ENCODE assay signal across 9 cellular contexts in the genomic region with DNA sequence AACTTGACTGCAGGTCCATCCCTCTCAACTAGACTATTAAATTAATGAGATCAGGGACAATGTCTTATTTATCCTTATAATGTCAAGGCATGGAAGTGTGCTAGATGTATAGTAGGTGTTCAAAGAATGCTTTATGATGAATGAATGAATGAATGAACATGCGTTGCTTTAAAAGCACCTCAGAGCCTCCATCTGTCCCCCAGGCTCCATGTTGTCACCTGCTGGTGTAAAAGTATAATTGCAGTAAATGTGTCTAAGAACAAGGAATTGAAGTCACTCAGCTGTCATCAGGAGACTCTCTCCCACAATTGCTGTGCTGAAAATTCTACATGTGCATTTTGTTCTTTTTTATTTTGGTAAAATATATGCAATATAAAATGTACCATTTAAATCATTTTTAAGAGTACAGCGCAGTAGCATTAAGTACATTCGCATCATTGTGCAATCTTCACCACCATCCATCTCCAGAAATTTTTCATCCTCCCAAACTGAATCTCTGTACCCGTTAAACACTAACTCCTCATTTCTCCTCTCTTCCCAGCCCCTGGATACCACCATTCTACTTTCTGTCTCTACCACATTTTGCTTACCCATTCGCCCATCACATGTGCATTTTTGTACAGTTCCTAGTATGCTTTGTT. TPM values are rescaled to one million over a fixed set of nuclear protein-coding genes. Genes with fewer than 3 reads are reported as not detected.
A peak's percentile ranks its signal among the peaks of the same experiment; 100 is the strongest.
DNase-seq lines count a peak whose midpoint lies in the region; ATAC-seq and TF ChIP-seq lines count a peak whose summit lies in the region.
"Had no signal": no experiment of that assay in that cellular context is flagged by ENCODE, and none has a peak within 500 bp of the region (broad histone marks: within the 10 kb centered on the region; RNA-seq: fewer than 3 reads in every experiment).

No MANE protein-coding gene starts in this region.

- POLR2A ChIA-PET in CD4-positive, alpha-beta T cell (lab: Charles Lee): no interaction called here

- intact Hi-C loops in CD4-positive, alpha-beta T cell (cut with DNase I, micrococcal nuclease): no loop called here
- intact Hi-C loops in vagina (cut with DNase I) (no loop called here), uterus (cut with DNase I; ENCODE audit: low total_unique reads) (no loop called here)

- H3K36me3 ChIP-seq in liver (ENCODE audit: control insufficient read depth in 4 of 4, insufficient read depth in 3 of 4, low read depth in 1 of 4, low read length in 3 of 4): no peaks in the 10 kb centered on the region
- no peaks in the 10 kb centered on the region for H3K36me3 ChIP-seq in vagina
- H3K36me3 ChIP-seq in uterus: no peaks in the 10 kb centered on the region

- H3K27me3 Mint-ChIP-seq in CD4-positive, alpha-beta T cell: peaks cover 52% of the 10 kb centered on the region
- H3K27me3 Mint-ChIP-seq in HFFc6 (ENCODE audit: insufficient read depth): peaks cover 18% of the 10 kb centered on the region
- peaks cover 32% of the 10 kb centered on the region for H3K27me3 Mint-ChIP-seq in activated naive CD8-positive, alpha-beta T cell treated with anti-CD3 and anti-CD28 coated beads, Interleukin-2, amount 50 U/mL, for 24 hours

- H3K27ac Mint-ChIP-seq in CD4-positive, alpha-beta T cell: no peak overlapping the region
- no peak overlapping the region for H3K27ac Mint-ChIP-seq in HFFc6
- no peak overlapping the region for H3K27ac Mint-ChIP-seq in activated naive CD8-positive, alpha-beta T cell treated with anti-CD3 and anti-CD28 coated beads, Interleukin-2, amount 50 U/mL, for 24 hours
- H3K27ac Mint-ChIP-seq: activated B cell treated with CpG ODN at 0.5 μM for 24 hours had no signal

- H3K4me3 Mint-ChIP-seq in CD4-positive, alpha-beta T cell: no peak overlapping the region
- H3K4me3 Mint-ChIP-seq in HFFc6: no peak overlapping the region
- H3K4me3 Mint-ChIP-seq in activated naive CD8-positive, alpha-beta T cell treated with anti-CD3 and anti-CD28 coated beads, Interleukin-2, amount 50 U/mL, for 24 hours: no peak overlapping the region
- H3K4me3 Mint-ChIP-seq: activated B cell treated with CpG ODN at 0.5 μM for 24 hours had no signal

- no peak for DNase-seq in CD4-positive, alpha-beta T cell
- DNase-seq in HFFc6 (no peak), vagina (ENCODE audit: extremely low spot score in 2 of 2) (no peak), uterus (no peak)
- no peak for DNase-seq in activated naive CD8-positive, alpha-beta T cell treated with anti-CD3 and anti-CD28 coated beads, Interleukin-2, amount 50 U/mL, for 24 hours
- DNase-seq: activated B cell treated with CpG ODN at 0.5 μM for 24 hours had no signal

- H3K9me3 ChIP-seq in CD4-positive, alpha-beta T cell (ENCODE audit: control insufficient read depth, low read length): no peaks in the 10 kb centered on the region
- H3K9me3 ChIP-seq in liver (ENCODE audit: control insufficient read depth in 4 of 4, low read length in 3 of 4) (no peaks in the 10 kb centered on the region), vagina (no peaks in the 10 kb centered on the region), uterus (no peaks in the 10 kb centered on the region)

- H3K4me1 ChIP-seq in liver (ENCODE audit: control insufficient read depth in 4 of 4, insufficient read depth in 4 of 4, low read length in 3 of 4) (no peaks in the 10 kb centered on the region), vagina (no peaks in the 10 kb centered on the region), uterus (no peaks in the 10 kb centered on the region)

- H3K36me3 Mint-ChIP-seq in CD4-positive, alpha-beta T cell (ENCODE audit: low read depth): no peaks in the 10 kb centered on the region
- no peaks in the 10 kb centered on the region for H3K36me3 Mint-ChIP-seq in HFFc6 (ENCODE audit: low read depth)
- H3K36me3 Mint-ChIP-seq in activated naive CD8-positive, alpha-beta T cell treated with anti-CD3 and anti-CD28 coated beads, Interleukin-2, amount 50 U/mL, for 24 hours (ENCODE audit: low read depth): no peaks in the 10 kb centered on the region

- TF ChIP-seq CTCF in CD4-positive, alpha-beta T cell (IDR thresholded peaks at IDR 0.05): peak; percentile 53
- TF ChIP-seq CTCF in HFFc6 (IDR thresholded peaks at IDR 0.05): peak; percentile 70
- TF ChIP-seq CTCF in WI38 (IDR thresholded peaks at IDR 0.05; ENCODE audit: low read depth, low read length): peak; percentile 25; the same call in 1 of the 2 replicates
- TF ChIP-seq CTCF in liver (IDR thresholded peaks at IDR 0.05; ENCODE audit: low read depth, low read length, missing input control): peak; percentile 36
- TF ChIP-seq CTCF in vagina (IDR thresholded peaks at IDR 0.05): no peak
- peak in 1 of 4 experiments; percentile 10 for TF ChIP-seq CTCF in uterus (IDR thresholded peaks at IDR 0.05)

- TF ChIP-seq POLR2A in vagina (IDR thresholded peaks at IDR 0.05): no peak
- TF ChIP-seq POLR2A in uterus (IDR thresholded peaks at IDR 0.05): no peak

- no peak overlapping the region for H3K27ac ChIP-seq in CD4-positive, alpha-beta T cell (ENCODE audit: low read depth, low read length)
- no peak overlapping the region for H3K27ac ChIP-seq in liver (ENCODE audit: low read depth in 1 of 2, low read length in 2 of 2)
- no peak overlapping the region for H3K27ac ChIP-seq in vagina
- no peak overlapping the region for H3K27ac ChIP-seq in uterus

- TF ChIP-seq RAD21 in liver (IDR thresholded peaks at IDR 0.05): peak; percentile 18 to 61

- CTCF ChIA-PET in CD4-positive, alpha-beta T cell (lab: Charles Lee): interaction anchor here (1.3 kb wide), 1 partner anchor 13 kb away, joined by 3 read pairs; no protein-coding TSS in a partner anchor

- H3K4me1 Mint-ChIP-seq in CD4-positive, alpha-beta T cell (ENCODE audit: low read depth): no peaks in the 10 kb centered on the region
- no peaks in the 10 kb centered on the region for H3K4me1 Mint-ChIP-seq in HFFc6 (ENCODE audit: low read depth)
- no peaks in the 10 kb centered on the region for H3K4me1 Mint-ChIP-seq in activated naive CD8-positive, alpha-beta T cell treated with anti-CD3 and anti-CD28 coated beads, Interleukin-2, amount 50 U/mL, for 24 hours
- H3K4me1 Mint-ChIP-seq: activated B cell treated with CpG ODN at 0.5 μM for 24 hours had no signal

- H3K4me3 ChIP-seq in WI38 (ENCODE audit: low read depth, low read length) (no peak overlapping the region), liver (ENCODE audit: low read depth in 1 of 3, low read length in 3 of 3) (no peak overlapping the region), vagina (no peak overlapping the region), uterus (no peak overlapping the region)

- H3K9me3 Mint-ChIP-seq in CD4-positive, alpha-beta T cell: no peaks in the 10 kb centered on the region
- H3K9me3 Mint-ChIP-seq in HFFc6: no peaks in the 10 kb centered on the region
- no peaks in the 10 kb centered on the region for H3K9me3 Mint-ChIP-seq in activated naive CD8-positive, alpha-beta T cell treated with anti-CD3 and anti-CD28 coated beads, Interleukin-2, amount 50 U/mL, for 24 hours
- H3K9me3 Mint-ChIP-seq: activated B cell treated with CpG ODN at 0.5 μM for 24 hours had no signal

- peaks cover 14% of the 10 kb centered on the region for H3K27me3 ChIP-seq in CD4-positive, alpha-beta T cell (ENCODE audit: control insufficient read depth, insufficient read depth, low read length)
- H3K27me3 ChIP-seq in liver (ENCODE audit: control insufficient read depth in 4 of 4, insufficient read depth in 4 of 4, low read length in 3 of 4) (peaks cover 0 to 6% (median 0%) of the 10 kb centered on the region in 4 donors), vagina (no peaks in the 10 kb centered on the region), uterus (no peaks in the 10 kb centered on the region)

- ATAC-seq in CD4-positive, alpha-beta T cell (ENCODE audit: poor library complexity): no peak
- no peak for ATAC-seq in GM19395 (IDR thresholded peaks at IDR 0.05; ENCODE audit: unreplicated experiment)
- ATAC-seq in activated naive CD8-positive, alpha-beta T cell treated with anti-CD3 and anti-CD28 coated beads, Interleukin-2, amount 50 U/mL, for 24 hours: no peak

- no peak overlapping the region for H3K9ac ChIP-seq in liver (ENCODE audit: low read depth in 1 of 2, low read length in 2 of 2)

- WGBS in liver: 68% methylated on average over 5 of the region's 5 CpGs

TF ChIP-seq in liver, 16 proteins besides CTCF, POLR2A, EP300 and RAD21:
- TF ChIP-seq, protein P1, sequence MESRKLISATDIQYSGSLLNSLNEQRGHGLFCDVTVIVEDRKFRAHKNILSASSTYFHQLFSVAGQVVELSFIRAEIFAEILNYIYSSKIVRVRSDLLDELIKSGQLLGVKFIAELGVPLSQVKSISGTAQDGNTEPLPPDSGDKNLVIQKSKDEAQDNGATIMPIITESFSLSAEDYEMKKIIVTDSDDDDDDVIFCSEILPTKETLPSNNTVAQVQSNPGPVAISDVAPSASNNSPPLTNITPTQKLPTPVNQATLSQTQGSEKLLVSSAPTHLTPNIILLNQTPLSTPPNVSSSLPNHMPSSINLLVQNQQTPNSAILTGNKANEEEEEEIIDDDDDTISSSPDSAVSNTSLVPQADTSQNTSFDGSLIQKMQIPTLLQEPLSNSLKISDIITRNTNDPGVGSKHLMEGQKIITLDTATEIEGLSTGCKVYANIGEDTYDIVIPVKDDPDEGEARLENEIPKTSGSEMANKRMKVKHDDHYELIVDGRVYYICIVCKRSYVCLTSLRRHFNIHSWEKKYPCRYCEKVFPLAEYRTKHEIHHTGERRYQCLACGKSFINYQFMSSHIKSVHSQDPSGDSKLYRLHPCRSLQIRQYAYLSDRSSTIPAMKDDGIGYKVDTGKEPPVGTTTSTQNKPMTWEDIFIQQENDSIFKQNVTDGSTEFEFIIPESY (IDR thresholded peaks at IDR 0.05): no peak
- TF ChIP-seq RXRA (IDR thresholded peaks at IDR 0.05): no peak
- TF ChIP-seq, protein P2, sequence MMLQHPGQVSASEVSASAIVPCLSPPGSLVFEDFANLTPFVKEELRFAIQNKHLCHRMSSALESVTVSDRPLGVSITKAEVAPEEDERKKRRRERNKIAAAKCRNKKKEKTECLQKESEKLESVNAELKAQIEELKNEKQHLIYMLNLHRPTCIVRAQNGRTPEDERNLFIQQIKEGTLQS (IDR thresholded peaks at IDR 0.05): no peak
- TF ChIP-seq HNF4G (IDR thresholded peaks at IDR 0.05): no peak
- no peak for TF ChIP-seq YY1 (IDR thresholded peaks at IDR 0.05)
- TF ChIP-seq FOXA1 (IDR thresholded peaks at IDR 0.05): no peak
- no peak for TF ChIP-seq EGR1 (IDR thresholded peaks at IDR 0.05; ENCODE audit: low read depth in 2 of 2)
- TF ChIP-seq HNF4A (conservative IDR thresholded peaks at IDR 0.05): no peak

RNA-seq across cellular contexts. Expression of a gene that starts 52.6 kb away (rescaled TPM):
- under 1 TPM; 0.11 to 0.19 TPM for total RNA-seq in CD4-positive, alpha-beta T cell
- under 1 TPM; 0.09 to 0.21 (median 0.17) TPM for total RNA-seq in HFFc6 (2021; fragmentation: NEBNext Ultra II Directional; extraction: Animal tissue kit (Norgen Biotek cat#: 25700))
- under 1 TPM; 0.65 to 0.92 TPM for total RNA-seq in liver
- under 1 TPM; 0.15 to 0.78 TPM for polyA plus RNA-seq in liver
- 23.3 TPM for total RNA-seq in vagina
- 10 to 100 TPM in 3 of 4 donors, 1 to 10 TPM in 1; 4.6 to 20.2 (median 13.8) TPM for total RNA-seq in uterus
- total RNA-seq: activated B cell treated with CpG ODN at 0.5 μM for 24 hours had no signal

Comparison
In these comparisons a context has a peak if more than half of its experiments do, and no peak if none do; other contexts are left out.
1. CTCF ChIP-seq: peak in CD4-positive, alpha-beta T cell (single experiment), HFFc6 (single experiment), WI38 (single experiment) and liver (single experiment); none in vagina (0 of 3).